ENCODE assay signal across 8 cellular contexts in the genomic region with DNA sequence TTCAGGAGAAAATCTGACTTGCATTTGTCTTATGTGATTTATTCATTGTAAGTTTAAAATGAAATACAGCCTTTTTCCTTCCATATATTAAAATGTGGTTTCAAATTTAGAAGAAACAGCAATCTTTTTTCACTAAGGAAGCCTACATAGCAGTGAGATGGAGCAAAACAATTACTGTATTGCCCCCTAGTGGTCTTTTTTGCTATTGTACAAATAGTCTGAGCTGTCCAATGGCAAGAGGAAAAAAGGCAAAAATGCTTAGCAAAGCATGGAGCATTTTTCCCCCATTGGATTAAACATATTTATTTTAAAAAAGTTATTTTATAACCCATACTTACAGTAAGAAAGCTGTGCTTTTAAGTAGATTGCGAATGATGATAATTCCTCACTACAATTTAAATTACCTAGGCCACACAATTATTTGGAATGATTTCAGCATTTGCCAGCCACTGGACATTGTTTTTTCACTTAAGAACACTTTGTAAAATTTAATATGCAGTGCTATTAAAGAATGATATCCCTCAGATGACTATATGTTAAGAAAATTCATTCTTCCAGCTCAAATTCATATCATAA.
DNase-seq lines count a peak whose midpoint lies in the region; ATAC-seq, FAIRE-seq and TF ChIP-seq lines count a peak whose summit lies in the region.

No MANE protein-coding gene starts in this region.

- POLR2A ChIA-PET in K562 (lab: Yijun Ruan, JAX) = interaction anchor here (0.7 to 1.4 kb wide), 10 partner anchors 9 to 325 kb away, joined by 3 to 4 read pairs (median 3); a partner anchor contains a TSS

- H3K27ac ChIP-seq in K562 (ENCODE audit: extremely low read depth, low read depth, low read length) (no peak overlapping the region), testis (no peak overlapping the region)

- no peak overlapping the region for H2AFZ ChIP-seq in K562 (ENCODE audit: low read depth, low read length)

- CTCF ChIA-PET in K562 (lab: Yijun Ruan, JAX; ENCODE audit: low intra/inter-chr PET ratio) = interaction anchor here (0.6 to 3.0 kb wide), 6 partner anchors 97 to 316 kb away, joined by 3 to 24 read pairs (median 8); a partner anchor contains a TSS

- H3K4me2 ChIP-seq in K562 (ENCODE audit: insufficient read depth, low read length) = no peak overlapping the region

- FAIRE-seq in K562 (lab: Jason Lieb, UNC) = peak; percentile 68

- H3K36me3 ChIP-seq in K562 (ENCODE audit: control insufficient read depth, insufficient read depth, low read length) (peaks cover 97% of the 10 kb centered on the region), testis (ENCODE audit: low read depth, missing control alignments) (no peaks in the 10 kb centered on the region)

- no peaks in the 10 kb centered on the region for H3K27me3 ChIP-seq in K562 (ENCODE audit: control insufficient read depth in 2 of 2, insufficient read depth in 2 of 2, low read length in 2 of 2)
- no peaks in the 10 kb centered on the region for H3K27me3 ChIP-seq in testis

- TF ChIP-seq EP300 in K562 (IDR thresholded peaks at IDR 0.05; ENCODE audit: low read length) = no peak

- no TSS peak for BruUV-seq in K562 (replicated peaks; lab: Mats Ljungman, UMichigan)

- in situ Hi-C loops in K562 (cut with MboI) = no loop called here

- H3K4me1 ChIP-seq in K562 (replicated peaks in 1 of 2; ENCODE audit: control insufficient read depth in 2 of 2, insufficient read depth in 2 of 2, low read length in 2 of 2) = no peaks in the 10 kb centered on the region
- no peaks in the 10 kb centered on the region for H3K4me1 ChIP-seq in testis

- peak; percentile 82 for DNase-seq in ELR (ENCODE audit: low read depth)
- DNase-seq in NCI-H460 (ENCODE audit: extremely low read depth, low read depth) = peak; percentile 74
- peak; percentile 67 to 82 (median 79) for DNase-seq in K562 (ENCODE audit: extremely low read depth in 1 of 4, low spot score in 3 of 4)
- peak; percentile 85 for DNase-seq in inferior parietal cortex (ENCODE audit: extremely low spot score)
- DNase-seq in testis = no peak
- DNase-seq in UCSD-AML1 (lab: John Stamatoyannopoulos, UW; ENCODE audit: unreplicated experiment) = no peak

- no peak for TF ChIP-seq POLR2A in K562 (conservative IDR thresholded peaks at IDR 0.05)
- no peak for TF ChIP-seq POLR2A in testis (IDR thresholded peaks at IDR 0.05)

- no peaks in the 10 kb centered on the region for H4K20me1 ChIP-seq in K562 (replicated peaks; ENCODE audit: control insufficient read depth, insufficient read depth, low read length)

- TF ChIP-seq RAD21 in K562 (CRISPR knock-in tag; conservative IDR thresholded peaks at IDR 0.05 in 1 of 2, IDR thresholded peaks at IDR 0.05 in 1 of 2) = peak; percentile 78 to 89

- 41% methylated on average over 1 of the region's 1 CpG for WGBS in K562 (ENCODE audit: insufficient coverage, low coverage, missing lambda C conversion rate)
- WGBS in testis, 2 donors = 43 to 47% methylated on average over 1 of the region's 1 CpG

- H3K79me2 ChIP-seq in K562 (ENCODE audit: control insufficient read depth, insufficient read depth, low read length) = peaks cover 82% of the 10 kb centered on the region

- peak; percentile 61 to 95 (median 83) for TF ChIP-seq CTCF in K562 (IDR thresholded peaks at IDR 0.05 in 2 of 3, conservative IDR thresholded peaks at IDR 0.05 in 1 of 3; ENCODE audit: insufficient read depth in 2 of 3, low read depth in 1 of 3, low read length in 3 of 3)
- peak; percentile 36 to 87 (median 69) for TF ChIP-seq CTCF in testis (IDR thresholded peaks at IDR 0.05)

- H3K4me3 ChIP-seq in K562 = no peak overlapping the region
- H3K4me3 ChIP-seq in testis = no peak overlapping the region

- ATAC-seq in GM19467 (IDR thresholded peaks at IDR 0.05; ENCODE audit: unreplicated experiment) (peak; percentile 94), HG03442 (IDR thresholded peaks at IDR 0.05; ENCODE audit: unreplicated experiment) (peak; percentile 91), K562 (peak; percentile 99)

- intact Hi-C loops in K562 (cut with micrococcal nuclease) = loop anchor here (1.0 to 5.0 kb wide), 4 partner anchors 121 to 316 kb away; no protein-coding TSS in a partner anchor
- intact Hi-C loops in testis (cut with DNase I; ENCODE audit: low total_unique reads) = no loop called here

- no peaks in the 10 kb centered on the region for H3K9me1 ChIP-seq in K562 (ENCODE audit: control insufficient read depth, insufficient read depth, low read length)

- no peaks in the 10 kb centered on the region for H3K9me3 ChIP-seq in K562 (replicated peaks; ENCODE audit: control insufficient read depth, insufficient read depth, low read depth, low read length)
- no peaks in the 10 kb centered on the region for H3K9me3 ChIP-seq in testis

- H3K9ac ChIP-seq in K562 (ENCODE audit: insufficient read depth in 1 of 2, low read depth in 2 of 2, low read length in 2 of 2) = no peak overlapping the region

TF ChIP-seq in K562, 482 proteins besides CTCF, POLR2A, EP300 and RAD21 (continues in another document):
- TF ChIP-seq SMC3 (conservative IDR thresholded peaks at IDR 0.05; ENCODE audit: insufficient read depth, low read depth, low read length) (peak; percentile 81), ZNF316 (IDR thresholded peaks at IDR 0.05) (peak; percentile 69), MAFG (tag; conservative IDR thresholded peaks at IDR 0.05) (peak; percentile 48; the same call in 1 of the 2 replicates), TEAD4 (IDR thresholded peaks at IDR 0.05; ENCODE audit: low read length) (0 out of 2 replicates have a peak, but pooled peaks have one; percentile 41), TEAD4 (CRISPR knock-in tag; IDR thresholded peaks at IDR 0.05; ENCODE audit: borderline replicate concordance) (no peak)
- TF ChIP-seq, protein P1, sequence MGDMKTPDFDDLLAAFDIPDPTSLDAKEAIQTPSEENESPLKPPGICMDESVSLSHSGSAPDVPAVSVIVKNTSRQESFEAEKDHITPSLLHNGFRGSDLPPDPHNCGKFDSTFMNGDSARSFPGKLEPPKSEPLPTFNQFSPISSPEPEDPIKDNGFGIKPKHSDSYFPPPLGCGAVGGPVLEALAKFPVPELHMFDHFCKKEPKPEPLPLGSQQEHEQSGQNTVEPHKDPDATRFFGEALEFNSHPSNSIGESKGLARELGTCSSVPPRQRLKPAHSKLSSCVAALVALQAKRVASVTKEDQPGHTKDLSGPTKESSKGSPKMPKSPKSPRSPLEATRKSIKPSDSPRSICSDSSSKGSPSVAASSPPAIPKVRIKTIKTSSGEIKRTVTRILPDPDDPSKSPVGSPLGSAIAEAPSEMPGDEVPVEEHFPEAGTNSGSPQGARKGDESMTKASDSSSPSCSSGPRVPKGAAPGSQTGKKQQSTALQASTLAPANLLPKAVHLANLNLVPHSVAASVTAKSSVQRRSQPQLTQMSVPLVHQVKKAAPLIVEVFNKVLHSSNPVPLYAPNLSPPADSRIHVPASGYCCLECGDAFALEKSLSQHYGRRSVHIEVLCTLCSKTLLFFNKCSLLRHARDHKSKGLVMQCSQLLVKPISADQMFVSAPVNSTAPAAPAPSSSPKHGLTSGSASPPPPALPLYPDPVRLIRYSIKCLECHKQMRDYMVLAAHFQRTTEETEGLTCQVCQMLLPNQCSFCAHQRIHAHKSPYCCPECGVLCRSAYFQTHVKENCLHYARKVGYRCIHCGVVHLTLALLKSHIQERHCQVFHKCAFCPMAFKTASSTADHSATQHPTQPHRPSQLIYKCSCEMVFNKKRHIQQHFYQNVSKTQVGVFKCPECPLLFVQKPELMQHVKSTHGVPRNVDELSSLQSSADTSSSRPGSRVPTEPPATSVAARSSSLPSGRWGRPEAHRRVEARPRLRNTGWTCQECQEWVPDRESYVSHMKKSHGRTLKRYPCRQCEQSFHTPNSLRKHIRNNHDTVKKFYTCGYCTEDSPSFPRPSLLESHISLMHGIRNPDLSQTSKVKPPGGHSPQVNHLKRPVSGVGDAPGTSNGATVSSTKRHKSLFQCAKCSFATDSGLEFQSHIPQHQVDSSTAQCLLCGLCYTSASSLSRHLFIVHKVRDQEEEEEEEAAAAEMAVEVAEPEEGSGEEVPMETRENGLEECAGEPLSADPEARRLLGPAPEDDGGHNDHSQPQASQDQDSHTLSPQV (IDR thresholded peaks at IDR 0.05) = 0 out of 2 replicates have a peak, but pooled peaks have one; percentile 32
- TF ChIP-seq, protein P2, sequence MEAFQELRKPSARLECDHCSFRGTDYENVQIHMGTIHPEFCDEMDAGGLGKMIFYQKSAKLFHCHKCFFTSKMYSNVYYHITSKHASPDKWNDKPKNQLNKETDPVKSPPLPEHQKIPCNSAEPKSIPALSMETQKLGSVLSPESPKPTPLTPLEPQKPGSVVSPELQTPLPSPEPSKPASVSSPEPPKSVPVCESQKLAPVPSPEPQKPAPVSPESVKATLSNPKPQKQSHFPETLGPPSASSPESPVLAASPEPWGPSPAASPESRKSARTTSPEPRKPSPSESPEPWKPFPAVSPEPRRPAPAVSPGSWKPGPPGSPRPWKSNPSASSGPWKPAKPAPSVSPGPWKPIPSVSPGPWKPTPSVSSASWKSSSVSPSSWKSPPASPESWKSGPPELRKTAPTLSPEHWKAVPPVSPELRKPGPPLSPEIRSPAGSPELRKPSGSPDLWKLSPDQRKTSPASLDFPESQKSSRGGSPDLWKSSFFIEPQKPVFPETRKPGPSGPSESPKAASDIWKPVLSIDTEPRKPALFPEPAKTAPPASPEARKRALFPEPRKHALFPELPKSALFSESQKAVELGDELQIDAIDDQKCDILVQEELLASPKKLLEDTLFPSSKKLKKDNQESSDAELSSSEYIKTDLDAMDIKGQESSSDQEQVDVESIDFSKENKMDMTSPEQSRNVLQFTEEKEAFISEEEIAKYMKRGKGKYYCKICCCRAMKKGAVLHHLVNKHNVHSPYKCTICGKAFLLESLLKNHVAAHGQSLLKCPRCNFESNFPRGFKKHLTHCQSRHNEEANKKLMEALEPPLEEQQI (IDR thresholded peaks at IDR 0.05) = peak; percentile 28; the same call in 1 of the 2 replicates
- TF ChIP-seq, protein P3, sequence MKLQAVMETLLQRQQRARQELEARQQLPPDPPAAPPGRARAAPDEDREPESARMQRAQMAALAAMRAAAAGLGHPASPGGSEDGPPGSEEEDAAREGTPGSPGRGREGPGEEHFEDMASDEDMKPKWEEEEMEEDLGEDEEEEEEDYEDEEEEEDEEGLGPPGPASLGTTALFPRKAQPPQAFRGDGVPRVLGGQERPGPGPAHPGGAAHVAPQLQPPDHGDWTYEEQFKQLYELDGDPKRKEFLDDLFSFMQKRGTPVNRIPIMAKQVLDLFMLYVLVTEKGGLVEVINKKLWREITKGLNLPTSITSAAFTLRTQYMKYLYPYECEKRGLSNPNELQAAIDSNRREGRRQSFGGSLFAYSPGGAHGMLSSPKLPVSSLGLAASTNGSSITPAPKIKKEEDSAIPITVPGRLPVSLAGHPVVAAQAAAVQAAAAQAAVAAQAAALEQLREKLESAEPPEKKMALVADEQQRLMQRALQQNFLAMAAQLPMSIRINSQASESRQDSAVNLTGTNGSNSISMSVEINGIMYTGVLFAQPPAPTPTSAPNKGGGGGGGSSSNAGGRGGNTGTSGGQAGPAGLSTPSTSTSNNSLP (IDR thresholded peaks at IDR 0.05; ENCODE audit: borderline replicate concordance, low read depth, low read length) = 0 out of 2 replicates have a peak, but pooled peaks have one; percentile 40

Comparison
In these comparisons a context has a peak if more than half of its experiments do, and no peak if none do; other contexts are left out.
1. DNase-seq: peak in ELR (single experiment), NCI-H460 (single experiment), K562 (4 of 4) and inferior parietal cortex (single experiment); none in testis (single experiment) and UCSD-AML1 (single experiment).
2. Peak in every context shown above with its lines, with median percentiles within 50 percentile points of each other: ATAC-seq.